Comparison of ENCODE assay signal across 1 cellular context in the genomic region with DNA sequence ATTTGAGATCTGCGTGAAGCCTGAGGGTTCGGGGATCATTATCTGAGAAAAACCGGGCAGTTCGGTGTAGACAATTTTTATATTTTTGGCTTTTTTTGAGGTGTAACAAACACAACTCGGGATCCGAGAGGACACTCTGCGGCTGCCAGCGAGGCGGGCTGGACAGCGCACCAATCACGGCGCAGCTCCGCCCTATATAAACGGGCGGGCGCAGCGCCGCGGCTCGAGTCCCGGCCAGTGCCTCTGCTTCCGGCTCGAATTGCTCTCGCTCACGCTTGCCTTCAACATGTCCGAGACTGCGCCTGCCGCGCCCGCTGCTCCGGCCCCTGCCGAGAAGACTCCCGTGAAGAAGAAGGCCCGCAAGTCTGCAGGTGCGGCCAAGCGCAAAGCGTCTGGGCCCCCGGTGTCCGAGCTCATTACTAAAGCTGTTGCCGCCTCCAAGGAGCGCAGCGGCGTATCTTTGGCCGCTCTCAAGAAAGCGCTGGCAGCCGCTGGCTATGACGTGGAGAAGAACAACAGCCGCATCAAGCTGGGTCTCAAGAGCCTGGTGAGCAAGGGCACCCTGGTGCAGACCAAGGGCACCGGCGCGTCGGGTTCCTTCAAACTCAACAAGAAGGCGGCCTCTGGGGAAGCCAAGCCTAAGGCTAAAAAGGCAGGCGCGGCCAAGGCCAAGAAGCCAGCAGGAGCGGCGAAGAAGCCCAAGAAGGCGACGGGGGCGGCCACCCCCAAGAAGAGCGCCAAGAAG.
TF ChIP-seq lines count a peak whose summit lies in the region.

No MANE protein-coding gene starts in this region.

TF ChIP-seq in K562, 482 proteins besides CTCF, POLR2A, EP300 and RAD21 (continued from another document and continues in another):
- TF ChIP-seq CLOCK (CRISPR knock-in tag; IDR thresholded peaks at IDR 0.05; ENCODE audit: borderline replicate concordance) (no peak), MEF2D (tag; conservative IDR thresholded peaks at IDR 0.05; ENCODE audit: low read depth) (no peak), ZNF407 (IDR thresholded peaks at IDR 0.05; ENCODE audit: low read depth) (no peak), NFRKB (IDR thresholded peaks at IDR 0.05; ENCODE audit: low read depth) (no peak), E2F6 (IDR thresholded peaks at IDR 0.05; ENCODE audit: borderline replicate concordance in 1 of 2, extremely low read depth in 1 of 2, insufficient read depth in 1 of 2, insufficient read length in 1 of 2, low read depth in 1 of 2, low read length in 1 of 2, poor library complexity in 1 of 2, severe bottlenecking in 1 of 2) (peak in 1 of 2 experiments; percentile 52), SP2 (IDR thresholded peaks at IDR 0.05; ENCODE audit: extremely low read depth, low read depth, low read length, poor library complexity, severe bottlenecking) (no peak), PTRF (tag; IDR thresholded peaks at IDR 0.05) (no peak), ZBTB49 (CRISPR knock-in tag; IDR thresholded peaks at IDR 0.05; ENCODE audit: borderline replicate concordance) (peak; percentile 80; the same call in 1 of the 2 replicates), HMBOX1 (IDR thresholded peaks at IDR 0.05) (no peak; the same call in 1 of the 2 replicates), ARID2 (IDR thresholded peaks at IDR 0.05) (no peak), ZNF212 (CRISPR knock-in tag; IDR thresholded peaks at IDR 0.05) (peak; percentile 51; the same call in 1 of the 2 replicates), KAT2B (IDR thresholded peaks at IDR 0.05; ENCODE audit: low read depth, low read length) (no peak), RNF219 (CRISPR knock-in tag; IDR thresholded peaks at IDR 0.05) (no peak), XRCC4 (IDR thresholded peaks at IDR 0.05; ENCODE audit: extremely low read depth, insufficient read depth, insufficient read length) (no peak), SMARCC2 (IDR thresholded peaks at IDR 0.05; ENCODE audit: low read depth) (no peak), ZNF76 (CRISPR knock-in tag; IDR thresholded peaks at IDR 0.05; ENCODE audit: borderline replicate concordance) (no peak), MTA1 (IDR thresholded peaks at IDR 0.05; ENCODE audit: borderline replicate concordance) (no peak), MTF1 (CRISPR knock-in tag; IDR thresholded peaks at IDR 0.05; ENCODE audit: borderline replicate concordance) (no peak), ZNF140 (CRISPR knock-in tag; IDR thresholded peaks at IDR 0.05) (no peak)
- TF ChIP-seq, protein P1, sequence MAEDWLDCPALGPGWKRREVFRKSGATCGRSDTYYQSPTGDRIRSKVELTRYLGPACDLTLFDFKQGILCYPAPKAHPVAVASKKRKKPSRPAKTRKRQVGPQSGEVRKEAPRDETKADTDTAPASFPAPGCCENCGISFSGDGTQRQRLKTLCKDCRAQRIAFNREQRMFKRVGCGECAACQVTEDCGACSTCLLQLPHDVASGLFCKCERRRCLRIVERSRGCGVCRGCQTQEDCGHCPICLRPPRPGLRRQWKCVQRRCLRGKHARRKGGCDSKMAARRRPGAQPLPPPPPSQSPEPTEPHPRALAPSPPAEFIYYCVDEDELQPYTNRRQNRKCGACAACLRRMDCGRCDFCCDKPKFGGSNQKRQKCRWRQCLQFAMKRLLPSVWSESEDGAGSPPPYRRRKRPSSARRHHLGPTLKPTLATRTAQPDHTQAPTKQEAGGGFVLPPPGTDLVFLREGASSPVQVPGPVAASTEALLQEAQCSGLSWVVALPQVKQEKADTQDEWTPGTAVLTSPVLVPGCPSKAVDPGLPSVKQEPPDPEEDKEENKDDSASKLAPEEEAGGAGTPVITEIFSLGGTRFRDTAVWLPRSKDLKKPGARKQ (CRISPR knock-in tag; IDR thresholded peaks at IDR 0.05): no peak
- TF ChIP-seq, protein P2, sequence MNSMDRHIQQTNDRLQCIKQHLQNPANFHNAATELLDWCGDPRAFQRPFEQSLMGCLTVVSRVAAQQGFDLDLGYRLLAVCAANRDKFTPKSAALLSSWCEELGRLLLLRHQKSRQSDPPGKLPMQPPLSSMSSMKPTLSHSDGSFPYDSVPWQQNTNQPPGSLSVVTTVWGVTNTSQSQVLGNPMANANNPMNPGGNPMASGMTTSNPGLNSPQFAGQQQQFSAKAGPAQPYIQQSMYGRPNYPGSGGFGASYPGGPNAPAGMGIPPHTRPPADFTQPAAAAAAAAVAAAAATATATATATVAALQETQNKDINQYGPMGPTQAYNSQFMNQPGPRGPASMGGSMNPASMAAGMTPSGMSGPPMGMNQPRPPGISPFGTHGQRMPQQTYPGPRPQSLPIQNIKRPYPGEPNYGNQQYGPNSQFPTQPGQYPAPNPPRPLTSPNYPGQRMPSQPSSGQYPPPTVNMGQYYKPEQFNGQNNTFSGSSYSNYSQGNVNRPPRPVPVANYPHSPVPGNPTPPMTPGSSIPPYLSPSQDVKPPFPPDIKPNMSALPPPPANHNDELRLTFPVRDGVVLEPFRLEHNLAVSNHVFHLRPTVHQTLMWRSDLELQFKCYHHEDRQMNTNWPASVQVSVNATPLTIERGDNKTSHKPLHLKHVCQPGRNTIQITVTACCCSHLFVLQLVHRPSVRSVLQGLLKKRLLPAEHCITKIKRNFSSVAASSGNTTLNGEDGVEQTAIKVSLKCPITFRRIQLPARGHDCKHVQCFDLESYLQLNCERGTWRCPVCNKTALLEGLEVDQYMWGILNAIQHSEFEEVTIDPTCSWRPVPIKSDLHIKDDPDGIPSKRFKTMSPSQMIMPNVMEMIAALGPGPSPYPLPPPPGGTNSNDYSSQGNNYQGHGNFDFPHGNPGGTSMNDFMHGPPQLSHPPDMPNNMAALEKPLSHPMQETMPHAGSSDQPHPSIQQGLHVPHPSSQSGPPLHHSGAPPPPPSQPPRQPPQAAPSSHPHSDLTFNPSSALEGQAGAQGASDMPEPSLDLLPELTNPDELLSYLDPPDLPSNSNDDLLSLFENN (IDR thresholded peaks at IDR 0.05; ENCODE audit: low read depth in 2 of 2, low read length in 2 of 2): peak in 1 of 2 experiments; percentile 87; a peak in 1 of 4 replicates
